Comparison of ENCODE assay signal across 8 cellular contexts in the genomic region with DNA sequence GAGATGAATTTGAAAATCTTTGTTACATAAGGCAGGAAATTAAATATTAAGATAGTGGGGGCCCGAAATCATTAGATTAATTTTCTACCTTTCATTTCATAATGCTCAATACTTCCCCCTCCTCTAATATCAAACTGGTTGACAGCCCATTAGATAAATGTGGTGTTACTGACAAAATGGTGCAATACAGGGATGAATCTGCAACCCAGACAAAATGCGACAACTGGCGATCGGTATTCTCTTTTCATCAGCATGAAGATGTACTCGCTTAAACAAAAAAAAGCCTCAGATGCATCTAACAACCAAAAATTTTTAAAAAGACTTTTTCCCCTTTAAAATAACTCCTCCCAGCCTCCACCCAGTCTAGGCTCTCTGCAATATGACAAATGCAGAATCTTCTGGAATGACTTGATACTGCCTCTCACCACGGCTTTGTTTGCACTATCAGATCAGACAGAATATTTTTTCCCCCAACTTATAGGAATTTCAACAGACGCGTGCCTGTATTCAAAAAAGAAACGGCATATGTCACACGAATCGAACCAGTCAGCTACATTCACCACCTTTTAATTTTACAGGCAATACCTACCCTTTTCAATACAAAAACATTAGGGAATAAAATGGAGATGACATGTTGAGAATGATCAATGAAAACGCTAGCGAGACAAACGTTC. TPM values are rescaled to one million over a fixed set of nuclear protein-coding genes. Genes with fewer than 3 reads are reported as not detected.
DNase-seq lines count a peak whose midpoint lies in the region; ATAC-seq and TF ChIP-seq lines count a peak whose summit lies in the region.

No MANE protein-coding gene starts in this region.

- in situ Hi-C loops in brain microvascular endothelial cell (cut with HindIII; ENCODE audit: low pct_ligation_motif_present, low sequenced_read_pairs), result no loop called here

- H3K36me3 ChIP-seq in BE2C, result peaks cover 45% of the 10 kb centered on the region
- peaks cover 25% of the 10 kb centered on the region for H3K36me3 ChIP-seq in brain microvascular endothelial cell (replicated peaks)

- peak overlapping the region; percentile 98 for H3K27ac ChIP-seq in brain microvascular endothelial cell

- TF ChIP-seq CTCF in BE2C (IDR thresholded peaks at IDR 0.05; ENCODE audit: low read depth, low read length) (no peak), brain microvascular endothelial cell (IDR thresholded peaks at IDR 0.05; ENCODE audit: low read depth, low read length, missing control alignments) (no peak)

- H3K9me3 ChIP-seq in BE2C, result no peaks in the 10 kb centered on the region

- H3K4me1 ChIP-seq in BE2C, result peaks cover 9% of the 10 kb centered on the region

- peak overlapping the region; percentile 96 for H3K4me3 ChIP-seq in BE2C (ENCODE audit: low read depth, low read length)
- H3K4me3 ChIP-seq in brain microvascular endothelial cell (ENCODE audit: low read depth, low read length), result peak overlapping the region; percentile 93

- no peaks in the 10 kb centered on the region for H3K27me3 ChIP-seq in BE2C
- H3K27me3 ChIP-seq in brain microvascular endothelial cell (replicated peaks), result no peaks in the 10 kb centered on the region

- no peak for DNase-seq in BE2C
- peak; percentile 27 for DNase-seq in LHCN-M2 (ENCODE audit: low read depth)
- no peak for DNase-seq in brain microvascular endothelial cell
- peak; percentile 45 for DNase-seq in midbrain (lab: John Stamatoyannopoulos, UW)
- no peak for DNase-seq in effector CD8-positive, alpha-beta T cell (lab: John Stamatoyannopoulos, UW)

- no peak for ATAC-seq in HG03159 (IDR thresholded peaks at IDR 0.05; ENCODE audit: unreplicated experiment)
- no peak for ATAC-seq in GM21723 (IDR thresholded peaks at IDR 0.05; ENCODE audit: unreplicated experiment)
- ATAC-seq in HG03039 (IDR thresholded peaks at IDR 0.05; ENCODE audit: unreplicated experiment), result no peak

RNA-seq across cellular contexts. Expression of a gene that starts 1.3 kb away (rescaled TPM):
- polyA plus RNA-seq in BE2C (2012; ENCODE audit: insufficient read depth, insufficient read length, low read depth), result 288 TPM
- 130 and 167 TPM in 2 replicates for total RNA-seq in LHCN-M2 (2014; rRNA removed)
- 152 TPM for polyA plus RNA-seq in LHCN-M2 (2012)

RNA-seq across cellular contexts. Expression of a gene that starts 52.0 kb away (rescaled TPM):
- polyA plus RNA-seq in BE2C (2012; ENCODE audit: insufficient read depth, insufficient read length, low read depth), result 3.5 TPM
- total RNA-seq in LHCN-M2 (2014; rRNA removed), result 0.29 and 0.71 TPM in 2 replicates
- 0.75 TPM for polyA plus RNA-seq in LHCN-M2 (2012)

RNA-seq across cellular contexts. Expression of a gene that starts 55.0 kb away (rescaled TPM):
- polyA plus RNA-seq in BE2C (2012; ENCODE audit: insufficient read depth, insufficient read length, low read depth), result 659 TPM
- 189 and 208 TPM in 2 replicates for total RNA-seq in LHCN-M2 (2014; rRNA removed)
- 1,772 TPM for polyA plus RNA-seq in LHCN-M2 (2012)

Comparison
In these comparisons a context has a peak if more than half of its experiments do, and no peak if none do; other contexts are left out.
1. DNase-seq: peak in LHCN-M2 (single experiment) and midbrain (single experiment); none in BE2C (single experiment), brain microvascular endothelial cell (single experiment) and effector CD8-positive, alpha-beta T cell (single experiment).